In the genomic region with DNA sequence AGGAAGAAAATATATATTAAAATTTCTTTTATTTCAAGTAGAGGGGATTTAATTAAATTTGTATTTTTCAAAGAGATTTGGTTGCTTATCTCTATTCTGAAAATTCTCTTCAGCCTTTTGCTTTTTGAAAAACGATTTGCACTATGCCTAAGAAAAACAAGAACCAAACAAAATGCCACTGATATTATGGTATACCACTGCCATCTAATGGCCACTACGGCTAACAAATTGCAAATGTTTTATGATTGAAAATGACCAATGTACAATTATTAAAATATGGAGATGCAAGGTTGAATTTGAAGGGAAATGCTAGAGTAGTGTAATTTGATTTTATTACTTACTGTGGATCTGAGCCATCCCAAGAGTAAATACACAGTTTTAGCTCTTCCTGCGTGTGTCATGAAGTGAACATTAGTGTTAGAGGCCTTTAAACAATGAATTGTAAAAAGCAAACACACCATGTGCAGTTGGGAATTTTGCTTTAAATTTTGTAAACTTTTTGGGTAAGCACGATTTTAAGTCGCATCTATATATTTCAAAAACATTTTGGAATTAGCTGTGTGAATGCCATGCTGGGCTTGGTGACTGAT, we compare ENCODE assay signal across 9 cellular contexts.
DNase-seq lines count a peak whose midpoint lies in the region; ATAC-seq, FAIRE-seq and TF ChIP-seq lines count a peak whose summit lies in the region.
"Had no signal": no experiment of that assay in that cellular context is flagged by ENCODE, and none has a peak within 500 bp of the region (broad histone marks: within the 10 kb centered on the region; RNA-seq: fewer than 3 reads in every experiment).

No MANE protein-coding gene starts in this region.

- no peaks in the 10 kb centered on the region for H3K36me3 Mint-ChIP-seq in stimulated activated memory B cell treated with anti-CD40 and anti-IgM and Interleukin-4, amounts not matched to agents 10 μg/mL and 1 μg/mL and 100 μg/mL, for 72 hours

- no peak overlapping the region for H3K4me3 ChIP-seq in GM06990 (replicated peaks; ENCODE audit: low read depth, low read length)

- H3K27me3 ChIP-seq in GM06990 (replicated peaks; ENCODE audit: control insufficient read depth, insufficient read depth, low read length) = no peaks in the 10 kb centered on the region

- FAIRE-seq in A204.1 (lab: Jason Lieb, UNC) = peak; percentile 98
- FAIRE-seq in islet of Langerhans (lab: Jason Lieb, UNC) = peak; percentile 99
- FAIRE-seq in urothelium cell line (lab: Jason Lieb, UNC) = no peak

- no peaks in the 10 kb centered on the region for H3K27me3 Mint-ChIP-seq in stimulated activated memory B cell treated with anti-CD40 and anti-IgM and Interleukin-4, amounts not matched to agents 10 μg/mL and 1 μg/mL and 100 μg/mL, for 72 hours
- H3K27me3 Mint-ChIP-seq: dendritic cell treated with granulocyte-macrophage colony-stimulating factor and Interleukin-4, amounts not matched to agents 40 ng/mL and 50 ng/mL, for 4 days had no signal

- no peak for DNase-seq in GM06990 (ENCODE audit: extremely low read depth, insufficient read length)
- DNase-seq in NCI-H1694 treated with DMSO at 0.1 percent for 48 hours (lab: John Stamatoyannopoulos, UW) = peak; percentile 47
- peak; percentile 60 for DNase-seq in astrocyte of the hippocampus (ENCODE audit: low read depth, low spot score)
- DNase-seq in urothelium cell line (ENCODE audit: low spot score) = peak; percentile 16
- DNase-seq in NCI-H146 treated with DMSO at 0.1 percent for 48 hours (lab: John Stamatoyannopoulos, UW; ENCODE audit: unreplicated experiment) = no peak

- no peak overlapping the region for H3K27ac Mint-ChIP-seq in stimulated activated memory B cell treated with anti-CD40 and anti-IgM and Interleukin-4, amounts not matched to agents 10 μg/mL and 1 μg/mL and 100 μg/mL, for 72 hours
- H3K27ac Mint-ChIP-seq: dendritic cell treated with granulocyte-macrophage colony-stimulating factor and Interleukin-4, amounts not matched to agents 40 ng/mL and 50 ng/mL, for 4 days had no signal

- H3K4me3 Mint-ChIP-seq in stimulated activated memory B cell treated with anti-CD40 and anti-IgM and Interleukin-4, amounts not matched to agents 10 μg/mL and 1 μg/mL and 100 μg/mL, for 72 hours = no peak overlapping the region
- H3K4me3 Mint-ChIP-seq: dendritic cell treated with granulocyte-macrophage colony-stimulating factor and Interleukin-4, amounts not matched to agents 40 ng/mL and 50 ng/mL, for 4 days had no signal

- ATAC-seq in stimulated activated memory B cell treated with anti-CD40 and anti-IgM and Interleukin-4, amounts not matched to agents 10 μg/mL and 1 μg/mL and 100 μg/mL, for 72 hours = no peak

- no peaks in the 10 kb centered on the region for H3K36me3 ChIP-seq in GM06990 (ENCODE audit: control insufficient read depth, insufficient read depth, low read length)

- TF ChIP-seq CTCF in GM06990 (IDR thresholded peaks at IDR 0.05; ENCODE audit: insufficient read depth, low read length, poor library complexity, severe bottlenecking) = peak; percentile 53

- no peaks in the 10 kb centered on the region for H3K4me1 Mint-ChIP-seq in stimulated activated memory B cell treated with anti-CD40 and anti-IgM and Interleukin-4, amounts not matched to agents 10 μg/mL and 1 μg/mL and 100 μg/mL, for 72 hours

- no peaks in the 10 kb centered on the region for H3K9me3 Mint-ChIP-seq in stimulated activated memory B cell treated with anti-CD40 and anti-IgM and Interleukin-4, amounts not matched to agents 10 μg/mL and 1 μg/mL and 100 μg/mL, for 72 hours

Comparison
In these comparisons a context has a peak if more than half of its experiments do, and no peak if none do; other contexts are left out.
1. DNase-seq: peak in NCI-H1694 treated with DMSO at 0.1 percent for 48 hours (single experiment), astrocyte of the hippocampus (single experiment) and urothelium cell line (single experiment); none in GM06990 (single experiment) and NCI-H146 treated with DMSO at 0.1 percent for 48 hours (single experiment).